ENCODE assay signal across 9 cellular contexts in genomic region chr15:40253179-40253790, GRCh38. TPM values are rescaled to one million over a fixed set of nuclear protein-coding genes. Genes with fewer than 3 reads are reported as not detected.
DNase-seq lines count a peak whose midpoint lies in the region; ATAC-seq, FAIRE-seq and TF ChIP-seq lines count a peak whose summit lies in the region.
"Had no signal": no experiment of that assay in that cellular context is flagged by ENCODE, and none has a peak within 500 bp of the region (broad histone marks: within the 10 kb centered on the region; RNA-seq: fewer than 3 reads in every experiment).

No MANE protein-coding gene starts in this region.

- H2BK120ac ChIP-seq in H1 (replicated peaks; ENCODE audit: low read depth, low read length) = no peak overlapping the region

- H3K27ac Mint-ChIP-seq in natural killer cell = peak overlapping the region; percentile 70 to 72

- H2AFZ ChIP-seq in H1 (ENCODE audit: low read length) (peak overlapping the region; percentile 64), Karpas-422 (ENCODE audit: low read length) (no peak overlapping the region)

- CTCF ChIA-PET in AG04450 (lab: Charles Lee) = interaction anchor here (0.6 to 2.0 kb wide), 2 partner anchors 22 to 36 kb away, joined by 3 to 8 read pairs; no protein-coding TSS in a partner anchor
- CTCF ChIA-PET in H1 (lab: Charles Lee; ENCODE audit: partially characterized antibody) = interaction anchor here (0.8 to 46.3 kb wide), 8 partner anchors 5 to 84 kb away, joined by 3 to 1340 read pairs (median 20); partner anchors contain the start of genes ANKRD63 and PAK6

- H3K9me3 ChIP-seq in AG04450 (ENCODE audit: control insufficient read depth, insufficient read depth, low read length) = no peaks in the 10 kb centered on the region
- no peaks in the 10 kb centered on the region for H3K9me3 ChIP-seq in HUES64 (ENCODE audit: insufficient read depth, low read depth, low read length)
- no peaks in the 10 kb centered on the region for H3K9me3 ChIP-seq in H1 (ENCODE audit: insufficient read depth in 2 of 2, low read depth in 1 of 2, low read length in 1 of 2)
- no peaks in the 10 kb centered on the region for H3K9me3 ChIP-seq in Karpas-422 (ENCODE audit: low read length)

- 63% methylated on average over 26 of the region's 26 CpGs for WGBS in HUES64
- WGBS in H1 (ENCODE audit: extremely low coverage in 1 of 2, insufficient coverage in 1 of 2, insufficient read length in 1 of 2, insufficient replicate concordance in 2 of 2, low coverage in 1 of 2, low lambda C conversion rate in 2 of 2, missing lambda C conversion rate in 1 of 2), 2 experiments = 65% methylated on average over 25 of the region's 26 CpGs; no CpG with 5 or more reads in 1 of the 2 experiments

- peak overlapping the region; percentile 42 for H3K18ac ChIP-seq in H1 (ENCODE audit: extremely low read depth, low read length)

- no peak overlapping the region for H3K23ac ChIP-seq in H1 (ENCODE audit: insufficient read length)

- peak overlapping the region; percentile 53; the same call in 1 of the 2 replicates for H2BK15ac ChIP-seq in H1 (ENCODE audit: low read length)

- no peak overlapping the region; the same call in 1 of the 2 replicates for H2BK5ac ChIP-seq in H1 (ENCODE audit: low read depth, low read length)

- H2BK20ac ChIP-seq in H1 (ENCODE audit: low read length) = no peak overlapping the region

- H4K5ac ChIP-seq in H1 (ENCODE audit: insufficient read length, low read depth, low read length) = no peak overlapping the region

- POLR2A ChIA-PET in AG04450 (lab: Yijun Ruan, JAX) (no interaction called here), H1 (lab: Charles Lee; ENCODE audit: partially characterized antibody) (interaction anchor here (1.0 to 6.7 kb wide), 4 partner anchors 12 to 42 kb away, joined by 3 to 47 read pairs (median 6); partner anchors contain the start of gene PAK6)

- peaks cover 10 to 23% of the 10 kb centered on the region in 2 donors for H3K27me3 Mint-ChIP-seq in natural killer cell (ENCODE audit: low read depth in 2 of 2)

- peaks cover 11 to 17% of the 10 kb centered on the region in 2 donors for H3K4me1 Mint-ChIP-seq in natural killer cell

- no peaks in the 10 kb centered on the region for H4K20me1 ChIP-seq in H1 (replicated peaks in 1 of 2; ENCODE audit: control insufficient read depth in 1 of 2, insufficient read depth in 2 of 2, low read length in 2 of 2)
- no peaks in the 10 kb centered on the region for H4K20me1 ChIP-seq in Karpas-422 (ENCODE audit: insufficient read depth, low read depth, low read length)

- peak overlapping the region; percentile 79 for H4K8ac ChIP-seq in H1 (ENCODE audit: extremely low read depth, insufficient read depth, low read length)

- H3K9ac ChIP-seq in HUES64 (ENCODE audit: low read depth, low read length) (peak overlapping the region; percentile 63; the same call in 1 of the 2 replicates), H1 (replicated peaks in 1 of 4; ENCODE audit: extremely low read depth in 1 of 4, low read depth in 3 of 4, low read length in 3 of 4) (no peak overlapping the region; a peak in 3 of 7 replicates), Karpas-422 (ENCODE audit: low read length) (no peak overlapping the region)

- H2BK12ac ChIP-seq in H1 (ENCODE audit: low read depth, low read length) = no peak overlapping the region

- no peak for TF ChIP-seq EP300 in H1 (IDR thresholded peaks at IDR 0.05; ENCODE audit: borderline replicate concordance in 1 of 2, low read depth in 2 of 2, low read length in 2 of 2)

- no peaks in the 10 kb centered on the region for H3K36me3 ChIP-seq in HUES64 (ENCODE audit: insufficient read depth, low read length)
- no peaks in the 10 kb centered on the region for H3K36me3 ChIP-seq in H1 (ENCODE audit: control insufficient read depth in 2 of 4, insufficient read depth in 4 of 4, low read length in 3 of 4)
- H3K36me3 ChIP-seq in Karpas-422 (ENCODE audit: insufficient read depth, low read length) = no peaks in the 10 kb centered on the region

- H3K9me2 ChIP-seq in Karpas-422 (replicated peaks; ENCODE audit: insufficient read depth, low read length) = no peaks in the 10 kb centered on the region

- H2AK5ac ChIP-seq in H1 (ENCODE audit: low read depth, low read length) = no peak overlapping the region

- no peaks in the 10 kb centered on the region for H3K36me3 Mint-ChIP-seq in natural killer cell

- H3K14ac ChIP-seq in H1 (ENCODE audit: insufficient read length) = no peak overlapping the region

- H3K56ac ChIP-seq in H1 (replicated peaks; ENCODE audit: insufficient read length, low read depth, low read length) = no peak overlapping the region

- intact Hi-C loops in natural killer cell (cut with micrococcal nuclease) = no loop called here

- DNase-seq in AG04450 (ENCODE audit: low read depth, low spot score) (no peak), H1 (ENCODE audit: low read depth in 1 of 2, low spot score in 2 of 2) (no peak), natural killer cell (no peak), pons (ENCODE audit: low spot score) (no peak), Karpas-422 (no peak), putamen (ENCODE audit: low spot score) (no peak)
- DNase-seq: Kasumi-1 had no signal

- H3K4me3 ChIP-seq in AG04450 (ENCODE audit: low read depth, low read length) = peak overlapping the region; percentile 47
- H3K4me3 ChIP-seq in HUES64 (ENCODE audit: low read length) = peak overlapping the region; percentile 60
- peak overlapping the region; percentile 50 to 71 (median 54) for H3K4me3 ChIP-seq in H1 (ENCODE audit: extremely low read depth in 1 of 4, insufficient read depth in 2 of 4, low read depth in 3 of 4, low read length in 4 of 4)
- H3K4me3 ChIP-seq in Karpas-422 (ENCODE audit: low read length) = no peak overlapping the region

- no peaks in the 10 kb centered on the region for H3K9me3 Mint-ChIP-seq in natural killer cell

- TF ChIP-seq POLR2A in H1 (IDR thresholded peaks at IDR 0.05; ENCODE audit: control extremely low read depth in 1 of 2, low read depth in 2 of 2, low read length in 2 of 2) = no peak

- H3K4me1 ChIP-seq in HUES64 (ENCODE audit: insufficient read depth, low read length) = peaks cover 3% of the 10 kb centered on the region; the same call in 1 of the 2 replicates
- H3K4me1 ChIP-seq in H1 (replicated peaks in 1 of 4; ENCODE audit: control insufficient read depth in 3 of 4, insufficient read depth in 4 of 4, low read length in 3 of 4) = peaks cover 0 to 14% (median 8%) of the 10 kb centered on the region in 4 experiments; a peak in 5 of 7 replicates
- no peaks in the 10 kb centered on the region for H3K4me1 ChIP-seq in Karpas-422 (ENCODE audit: low read length)

- FAIRE-seq in H1 (lab: Jason Lieb, UNC) = no peak

- H3K79me2 ChIP-seq in H1 (ENCODE audit: control insufficient read depth in 1 of 2, insufficient read depth in 2 of 2, low read length in 2 of 2) (no peaks in the 10 kb centered on the region), Karpas-422 (ENCODE audit: low read length) (no peaks in the 10 kb centered on the region)

- no peak for TF ChIP-seq RAD21 in H1 (IDR thresholded peaks at IDR 0.05 in 1 of 2, conservative IDR thresholded peaks at IDR 0.05 in 1 of 2; ENCODE audit: low read depth in 2 of 2, low read length in 2 of 2)

- no peak for TF ChIP-seq CTCF in AG04450 (IDR thresholded peaks at IDR 0.05; ENCODE audit: low read depth, low read length)
- TF ChIP-seq CTCF in H1 (IDR thresholded peaks at IDR 0.05; ENCODE audit: control extremely low read depth in 1 of 3, insufficient read depth in 1 of 3, low read depth in 1 of 3, low read length in 3 of 3) = no peak
- no peak for TF ChIP-seq CTCF in natural killer cell (IDR thresholded peaks at IDR 0.05)

- H3K27ac ChIP-seq in AG04450 (ENCODE audit: low read depth, low read length) (no peak overlapping the region), HUES64 (ENCODE audit: low read depth, low read length) (no peak overlapping the region), H1 (ENCODE audit: low read depth, low read length) (no peak overlapping the region), Karpas-422 (ENCODE audit: low read length) (no peak overlapping the region)

- H3K4me2 ChIP-seq in H1 (ENCODE audit: insufficient read depth in 1 of 2, low read depth in 2 of 2, low read length in 2 of 2) (peak overlapping the region; percentile 70 to 93), Karpas-422 (ENCODE audit: low read depth, low read length, poor library complexity, severe bottlenecking) (no peak overlapping the region)

- H3K4me3 Mint-ChIP-seq in natural killer cell = peak overlapping the region; percentile 91

- no peaks in the 10 kb centered on the region; the same call in 1 of the 2 replicates for H3K79me1 ChIP-seq in H1 (ENCODE audit: low read depth, low read length)

- peaks cover 50% of the 10 kb centered on the region for H3K27me3 ChIP-seq in AG04450 (ENCODE audit: control insufficient read depth, insufficient read depth, low read length)
- H3K27me3 ChIP-seq in HUES64 (ENCODE audit: insufficient read depth, low read length) = peaks cover 43% of the 10 kb centered on the region
- peaks cover 11 to 41% (median 32%) of the 10 kb centered on the region in 4 experiments for H3K27me3 ChIP-seq in H1 (replicated peaks in 1 of 4; ENCODE audit: control insufficient read depth in 3 of 4, extremely low read depth in 1 of 4, insufficient read depth in 3 of 4, low read length in 3 of 4)
- H3K27me3 ChIP-seq in Karpas-422 (ENCODE audit: low read length) = no peaks in the 10 kb centered on the region

- H4K91ac ChIP-seq in H1 (replicated peaks; ENCODE audit: insufficient read length, low read length) = peak overlapping the region; percentile 51

- H3K23me2 ChIP-seq in H1 (ENCODE audit: low read depth, low read length) = peaks cover 7% of the 10 kb centered on the region; the same call in 1 of the 2 replicates

- peak in 1 of 3 donors; percentile 7 for ATAC-seq in natural killer cell
- no peak for ATAC-seq in HG03045 (IDR thresholded peaks at IDR 0.05; ENCODE audit: unreplicated experiment)

- peak overlapping the region; percentile 21 for H3K4ac ChIP-seq in H1 (replicated peaks; ENCODE audit: insufficient read length, low read depth, low read length)

RNA-seq across cellular contexts. Expression of gene PAK6, which starts 14.4 kb away (rescaled TPM):
- polyA plus RNA-seq in AG04450 (2011; rRNA removed) = not detected in 2 replicates
- polyA minus RNA-seq in AG04450 (2011; rRNA and poly(A)+ RNA removed) = not detected in 2 replicates
- polyA plus RNA-seq in HUES64 (2013, experiment 1 of 2) = 2.1 TPM
- polyA plus RNA-seq in HUES64 (2013, experiment 2 of 2) = 5.2 TPM
- 9.0 and 9.4 TPM in 2 replicates for total RNA-seq in H1 (2021; fragmentation: NEBNext Ultra II Directional; extraction: Animal tissue kit (Norgen Biotek cat#: 25700))
- 6.9 and 12.5 TPM in 2 replicates for polyA plus RNA-seq in H1 (2011; rRNA removed)
- polyA plus RNA-seq in H1 (2011; cell fraction: cytosol; rRNA removed) = 7.0 TPM
- 12.6 TPM for polyA plus RNA-seq in H1 (2011; cell fraction: nucleus; rRNA removed)
- 5.8 to 9.4 TPM (median 8.1 TPM) in 4 replicates for polyA plus RNA-seq in H1 (2012, experiment 1 of 2)
- 7.9 TPM for polyA plus RNA-seq in H1 (2012, experiment 2 of 2)
- polyA plus RNA-seq in H1 (2013, experiment 1 of 2) = 6.6 TPM
- polyA plus RNA-seq in H1 (2013, experiment 2 of 2) = 5.3 TPM
- 4.6 and 6.3 TPM in 2 replicates for polyA minus RNA-seq in H1 (2011; rRNA and poly(A)+ RNA removed)
- polyA minus RNA-seq in H1 (2011; cell fraction: cytosol; rRNA and poly(A)+ RNA removed) = 8.0 TPM
- polyA minus RNA-seq in H1 (2011; cell fraction: nucleus; rRNA and poly(A)+ RNA removed) = 13.7 TPM
- 10 to 100 TPM in 1 of 3 donors, 1 to 10 TPM in 2; 7.6 to 10.9 (median 7.9) TPM for total RNA-seq in natural killer cell
- total RNA-seq in Karpas-422 (2014; rRNA removed; shearing (Covaris generic); ENCODE audit: low replicate concordance) = 0.45 and 0.69 TPM in 2 replicates

RNA-seq across cellular contexts. Expression of gene ANKRD63, which starts 29.6 kb away (rescaled TPM):
- polyA plus RNA-seq in AG04450 (2011; rRNA removed) (not detected in 2 replicates), H1 (2011; rRNA removed) (0.16 and 0.18 TPM in 2 replicates)
- not detected in 2 replicates for polyA minus RNA-seq in AG04450 (2011; rRNA and poly(A)+ RNA removed)
- polyA plus RNA-seq in HUES64 (2013, experiment 1 of 2) = not detected
- not detected for polyA plus RNA-seq in HUES64 (2013, experiment 2 of 2)
- 0.26 TPM in 1 of 2 replicates, not detected in the other for total RNA-seq in H1 (2021; fragmentation: NEBNext Ultra II Directional; extraction: Animal tissue kit (Norgen Biotek cat#: 25700))
- 0.22 TPM for polyA plus RNA-seq in H1 (2011; cell fraction: cytosol; rRNA removed)
- polyA plus RNA-seq in H1 (2011; cell fraction: nucleus; rRNA removed) = 0.94 TPM
- 0.16 to 0.21 TPM in 2 of 4 replicates, not detected in the others for polyA plus RNA-seq in H1 (2012, experiment 1 of 2)
- polyA plus RNA-seq in H1 (2012, experiment 2 of 2) = not detected
- not detected for polyA plus RNA-seq in H1 (2013, experiment 1 of 2)
- polyA plus RNA-seq in H1 (2013, experiment 2 of 2) = 0.04 TPM
- polyA minus RNA-seq in H1 (2011; rRNA and poly(A)+ RNA removed) = not detected in 2 replicates
- polyA minus RNA-seq in H1 (2011; cell fraction: cytosol; rRNA and poly(A)+ RNA removed) = not detected
- 2.1 TPM for polyA minus RNA-seq in H1 (2011; cell fraction: nucleus; rRNA and poly(A)+ RNA removed)
- total RNA-seq in natural killer cell = not detected
- total RNA-seq in Karpas-422 (2014; rRNA removed; shearing (Covaris generic); ENCODE audit: low replicate concordance) = not detected in 2 replicates

RNA-seq across cellular contexts. Expression of gene PLCB2, which starts 54.5 kb away (rescaled TPM):
- polyA plus RNA-seq in AG04450 (2011; rRNA removed) (0.24 and 0.32 TPM in 2 replicates), H1 (2011; rRNA removed) (7.2 and 11.3 TPM in 2 replicates)
- 0.23 and 0.26 TPM in 2 replicates for polyA minus RNA-seq in AG04450 (2011; rRNA and poly(A)+ RNA removed)
- 7.3 TPM for polyA plus RNA-seq in HUES64 (2013, experiment 1 of 2)
- 11.2 TPM for polyA plus RNA-seq in HUES64 (2013, experiment 2 of 2)
- total RNA-seq in H1 (2021; fragmentation: NEBNext Ultra II Directional; extraction: Animal tissue kit (Norgen Biotek cat#: 25700)) = 8.4 and 9.4 TPM in 2 replicates
- 10.7 TPM for polyA plus RNA-seq in H1 (2011; cell fraction: cytosol; rRNA removed)
- polyA plus RNA-seq in H1 (2011; cell fraction: nucleus; rRNA removed) = 30.4 TPM
- 4.1 to 10.7 TPM (median 7.5 TPM) in 4 replicates for polyA plus RNA-seq in H1 (2012, experiment 1 of 2)
- polyA plus RNA-seq in H1 (2012, experiment 2 of 2) = 4.1 TPM
- polyA plus RNA-seq in H1 (2013, experiment 1 of 2) = 7.0 TPM
- polyA plus RNA-seq in H1 (2013, experiment 2 of 2) = 7.6 TPM
- polyA minus RNA-seq in H1 (2011; rRNA and poly(A)+ RNA removed) = 6.1 and 6.2 TPM in 2 replicates
- polyA minus RNA-seq in H1 (2011; cell fraction: cytosol; rRNA and poly(A)+ RNA removed) = 3.7 TPM
- polyA minus RNA-seq in H1 (2011; cell fraction: nucleus; rRNA and poly(A)+ RNA removed) = 20.0 TPM
- 100 to 1,000 TPM; 345 to 440 (median 432) TPM for total RNA-seq in natural killer cell
- 4.3 and 8.7 TPM in 2 replicates for total RNA-seq in Karpas-422 (2014; rRNA removed; shearing (Covaris generic); ENCODE audit: low replicate concordance)

Comparison
In these comparisons a context has a peak if more than half of its experiments do, and no peak if none do; other contexts are left out.
1. RNA of gene PLCB2, which starts 54.5 kb away (total RNA-seq): 345 to 440 TPM in natural killer cell; 8.4 to 9.4 TPM in H1 and 4.3 to 8.7 TPM in Karpas-422; every median in the first group is over 10 times any median in the second.